In the genomic region with DNA sequence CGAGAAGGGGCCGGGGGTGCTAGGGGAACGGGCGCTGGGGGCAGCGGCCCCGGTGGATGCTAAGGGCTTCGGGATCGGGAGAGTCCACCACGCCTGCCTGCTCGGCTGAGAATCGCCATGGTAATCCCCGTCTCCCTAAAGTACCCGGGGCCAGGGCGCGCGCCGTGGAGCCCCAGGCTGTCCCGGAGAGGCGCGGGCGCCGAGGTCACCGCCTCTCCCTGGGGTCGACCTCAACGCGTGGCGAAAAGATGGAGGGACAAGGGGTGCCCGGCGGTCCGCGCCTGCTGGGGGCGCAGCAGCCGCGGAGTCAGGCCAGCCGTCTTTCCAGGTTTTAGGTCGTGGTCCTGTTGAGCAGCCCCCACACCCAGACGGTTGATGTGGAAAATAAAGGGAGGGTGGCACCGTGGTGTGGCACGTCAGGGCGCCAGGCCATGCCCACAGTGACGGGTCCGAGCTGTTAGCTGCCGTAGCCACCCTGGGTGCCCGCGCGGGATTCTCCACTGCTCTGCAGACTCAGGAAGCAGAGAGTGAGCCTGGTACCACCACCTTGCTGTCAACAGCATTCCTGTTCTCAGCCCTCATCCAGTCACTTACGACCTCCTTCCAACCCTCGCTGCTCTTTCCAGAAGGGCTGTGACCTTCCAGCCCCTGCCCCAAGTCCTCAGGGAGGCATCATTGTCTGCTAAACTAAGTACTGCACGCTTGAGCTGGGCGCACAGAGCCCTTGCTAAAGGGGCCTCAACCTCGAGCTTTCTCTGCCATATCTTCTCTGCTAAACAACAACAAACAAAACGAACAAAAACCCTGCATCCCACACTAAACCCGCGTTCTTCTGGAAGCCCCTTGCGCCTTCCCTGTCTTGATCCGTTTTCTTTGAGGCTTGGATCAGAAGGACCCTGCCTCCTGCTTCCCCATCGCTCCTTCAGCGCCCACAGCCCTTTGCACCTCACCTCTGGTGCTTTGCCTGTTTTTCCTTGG, we compare ENCODE assay signal across 8 cellular contexts. TPM values are rescaled to one million over a fixed set of nuclear protein-coding genes. Genes with fewer than 3 reads are reported as not detected.
DNase-seq lines count a peak whose midpoint lies in the region; ATAC-seq and TF ChIP-seq lines count a peak whose summit lies in the region.

No MANE protein-coding gene starts in this region.

- intact Hi-C loops in natural killer cell (cut with micrococcal nuclease) (loop anchor here (1.0 to 5.0 kb wide), 3 partner anchors 34 to 108 kb away; partner anchors contain the start of gene NRF1), posterior vena cava (cut with DNase I) (no loop called here)

- no peak overlapping the region for H3K27ac ChIP-seq in WERI-Rb-1

- DNase-seq in GM12865 (ENCODE audit: low read depth) = no peak
- no peak for DNase-seq in WERI-Rb-1
- peak in 1 of 3 experiments; percentile 10 for DNase-seq in effector memory CD8-positive, alpha-beta T cell
- no peak for DNase-seq in natural killer cell
- no peak for DNase-seq in posterior vena cava (ENCODE audit: low spot score)

- peak overlapping the region; percentile 84 for H3K27ac Mint-ChIP-seq in effector memory CD8-positive, alpha-beta T cell
- peak overlapping the region; percentile 85 to 88 for H3K27ac Mint-ChIP-seq in natural killer cell

- H3K4me3 ChIP-seq in GM12865 (ENCODE audit: low read depth, low read length) = peak overlapping the region; percentile 59
- H3K4me3 ChIP-seq in WERI-Rb-1 (ENCODE audit: low read depth, low read length) = peak overlapping the region; percentile 70

- no peak for TF ChIP-seq CTCF in GM12865 (IDR thresholded peaks at IDR 0.05; ENCODE audit: insufficient read depth, low read depth, low read length, missing control alignments)
- TF ChIP-seq CTCF in WERI-Rb-1 (IDR thresholded peaks at IDR 0.05; ENCODE audit: low read depth, low read length) = peak; percentile 35; the same call in 1 of the 2 replicates
- TF ChIP-seq CTCF in natural killer cell (IDR thresholded peaks at IDR 0.05) = no peak

- peaks cover 18% of the 10 kb centered on the region for H3K36me3 Mint-ChIP-seq in effector memory CD8-positive, alpha-beta T cell (ENCODE audit: insufficient read depth)
- no peaks in the 10 kb centered on the region for H3K36me3 Mint-ChIP-seq in natural killer cell

- H3K4me3 Mint-ChIP-seq in effector memory CD8-positive, alpha-beta T cell = peak overlapping the region; percentile 73 to 75
- H3K4me3 Mint-ChIP-seq in natural killer cell = peak overlapping the region; percentile 91

- peak; percentile 7 for ATAC-seq in HG02943 (IDR thresholded peaks at IDR 0.05; ENCODE audit: low read depth, unreplicated experiment)
- peak; percentile 4 for ATAC-seq in effector memory CD8-positive, alpha-beta T cell (replicated peaks)
- peak; percentile 19 to 34 (median 20) for ATAC-seq in natural killer cell
- ATAC-seq in GM18517 (IDR thresholded peaks at IDR 0.05; ENCODE audit: unreplicated experiment) = no peak
- ATAC-seq in GM18867 (IDR thresholded peaks at IDR 0.05; ENCODE audit: unreplicated experiment) = no peak

- H3K4me1 Mint-ChIP-seq in effector memory CD8-positive, alpha-beta T cell (ENCODE audit: low read depth in 2 of 2) = peaks cover 19 to 20% of the 10 kb centered on the region in 2 donors
- peaks cover 24 to 25% of the 10 kb centered on the region in 2 donors for H3K4me1 Mint-ChIP-seq in natural killer cell

- H3K27me3 Mint-ChIP-seq in effector memory CD8-positive, alpha-beta T cell = no peaks in the 10 kb centered on the region
- H3K27me3 Mint-ChIP-seq in natural killer cell (ENCODE audit: low read depth in 2 of 2) = no peaks in the 10 kb centered on the region

- H3K27me3 ChIP-seq in WERI-Rb-1 (ENCODE audit: insufficient read depth, low read depth, severe bottlenecking) = no peaks in the 10 kb centered on the region

- no peaks in the 10 kb centered on the region for H3K9me3 ChIP-seq in WERI-Rb-1 (ENCODE audit: severe bottlenecking)

- no peaks in the 10 kb centered on the region for H3K36me3 ChIP-seq in WERI-Rb-1

- no peaks in the 10 kb centered on the region for H3K9me3 Mint-ChIP-seq in effector memory CD8-positive, alpha-beta T cell
- H3K9me3 Mint-ChIP-seq in natural killer cell = no peaks in the 10 kb centered on the region

RNA-seq across cellular contexts. Expression of gene SMKR1, which starts 0.7 kb away (rescaled TPM):
- total RNA-seq in natural killer cell = 1 to 10 TPM; 4.9 to 9.7 (median 8.4) TPM
- total RNA-seq in posterior vena cava = not detected

Comparison
In these comparisons a context has a peak if more than half of its experiments do, and no peak if none do; other contexts are left out.
1. ATAC-seq: peak in HG02943 (single experiment), effector memory CD8-positive, alpha-beta T cell (single experiment) and natural killer cell (3 of 3); none in GM18517 (single experiment) and GM18867 (single experiment).
2. RNA of gene SMKR1, which starts 0.7 kb away (total RNA-seq): 4.9 to 9.7 TPM in natural killer cell; not detected in posterior vena cava; every median in the first group is over 4 times any median in the second.